ENCODE assay signal across 16 cellular contexts in the genomic region with DNA sequence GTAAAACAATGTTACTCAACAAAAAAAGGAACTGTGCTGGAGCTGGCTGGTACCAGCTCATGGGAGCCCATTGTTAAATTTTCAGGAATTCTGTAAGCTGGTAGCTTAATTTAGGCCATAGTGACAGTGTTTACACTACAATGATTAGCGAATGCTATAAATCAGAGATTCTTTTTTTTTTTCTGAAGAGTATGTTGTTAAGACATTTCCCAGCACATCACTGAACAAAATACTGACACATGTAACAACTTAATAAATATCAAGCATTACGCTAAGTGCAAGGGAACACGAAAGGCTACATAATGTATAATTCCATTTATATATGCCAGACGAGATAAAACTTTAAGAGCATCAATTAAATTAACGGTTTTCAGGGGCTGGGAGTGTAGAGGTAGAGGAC. TPM values are rescaled to one million over a fixed set of nuclear protein-coding genes. Genes with fewer than 3 reads are reported as not detected.
DNase-seq lines count a peak whose midpoint lies in the region; ATAC-seq and TF ChIP-seq lines count a peak whose summit lies in the region.
"Had no signal": no experiment of that assay in that cellular context is flagged by ENCODE, and none has a peak within 500 bp of the region (broad histone marks: within the 10 kb centered on the region; RNA-seq: fewer than 3 reads in every experiment).

No MANE protein-coding gene starts in this region.

- peak overlapping the region; percentile 23 to 81 (median 54) for H3K4me3 Mint-ChIP-seq in brain
- peak overlapping the region; percentile 57 to 70 (median 58) for H3K4me3 Mint-ChIP-seq in nephron
- no peak overlapping the region for H3K4me3 Mint-ChIP-seq in stimulated activated memory B cell treated with anti-CD40 and anti-IgM and Interleukin-4, amounts not matched to agents 10 μg/mL and 1 μg/mL and 100 μg/mL, for 72 hours
- H3K4me3 Mint-ChIP-seq in natural killer cell treated with Interleukin-12 subunit alpha and Interleukin-12 subunit beta and Interleukin-15 and Interleukin-18, amount 100 ng/mL, for 72 hours, result no peak overlapping the region
- H3K4me3 Mint-ChIP-seq: CD4-positive, alpha-beta T cell; HFFc6 had no signal

- H3K9me3 Mint-ChIP-seq in brain (peaks cover 0 to 3% (median 0%) of the 10 kb centered on the region in 5 experiments), nephron (no peaks in the 10 kb centered on the region)
- H3K9me3 Mint-ChIP-seq in stimulated activated memory B cell treated with anti-CD40 and anti-IgM and Interleukin-4, amounts not matched to agents 10 μg/mL and 1 μg/mL and 100 μg/mL, for 72 hours, result no peaks in the 10 kb centered on the region
- H3K9me3 Mint-ChIP-seq in natural killer cell treated with Interleukin-12 subunit alpha and Interleukin-12 subunit beta and Interleukin-15 and Interleukin-18, amount 100 ng/mL, for 72 hours, result peaks cover 2% of the 10 kb centered on the region
- H3K9me3 Mint-ChIP-seq: CD4-positive, alpha-beta T cell; HFFc6 had no signal

- H3K36me3 Mint-ChIP-seq in brain, result peaks cover 25% of the 10 kb centered on the region
- H3K36me3 Mint-ChIP-seq in nephron (ENCODE audit: low read depth), result peaks cover 14% of the 10 kb centered on the region
- H3K36me3 Mint-ChIP-seq in stimulated activated memory B cell treated with anti-CD40 and anti-IgM and Interleukin-4, amounts not matched to agents 10 μg/mL and 1 μg/mL and 100 μg/mL, for 72 hours, result no peaks in the 10 kb centered on the region
- peaks cover 3% of the 10 kb centered on the region for H3K36me3 Mint-ChIP-seq in natural killer cell treated with Interleukin-12 subunit alpha and Interleukin-12 subunit beta and Interleukin-15 and Interleukin-18, amount 100 ng/mL, for 72 hours

- POLR2A ChIA-PET in HEK293T (lab: Yijun Ruan, JAX), result no interaction called here

- H3K4me1 Mint-ChIP-seq in brain (peaks cover 74% of the 10 kb centered on the region), nephron (peaks cover 50% of the 10 kb centered on the region)
- H3K4me1 Mint-ChIP-seq in stimulated activated memory B cell treated with anti-CD40 and anti-IgM and Interleukin-4, amounts not matched to agents 10 μg/mL and 1 μg/mL and 100 μg/mL, for 72 hours, result peaks cover 9% of the 10 kb centered on the region
- peaks cover 1 to 5% of the 10 kb centered on the region in 2 donors for H3K4me1 Mint-ChIP-seq in natural killer cell treated with Interleukin-12 subunit alpha and Interleukin-12 subunit beta and Interleukin-15 and Interleukin-18, amount 100 ng/mL, for 72 hours (ENCODE audit: low read depth in 2 of 2)

- intact Hi-C loops in cardiac septum (cut with DNase I), result no loop called here

- CTCF ChIA-PET in HEK293T (lab: Yijun Ruan, JAX), result no interaction called here

- TF ChIP-seq CTCF in brain (conservative IDR thresholded peaks at IDR 0.05), result no peak
- TF ChIP-seq CTCF in nephron (IDR thresholded peaks at IDR 0.05; ENCODE audit: unreplicated experiment in 3 of 3), result no peak
- TF ChIP-seq CTCF in retinal pigment epithelial cell (conservative IDR thresholded peaks at IDR 0.05; ENCODE audit: low read depth, low read length), result no peak

- no peak overlapping the region for H3K4me3 ChIP-seq in retinal pigment epithelial cell (ENCODE audit: low read length)
- H3K4me3 ChIP-seq: GM23248, HAP-1 had no signal

- ATAC-seq in stimulated activated memory B cell treated with anti-CD40 and anti-IgM and Interleukin-4, amounts not matched to agents 10 μg/mL and 1 μg/mL and 100 μg/mL, for 72 hours, result no peak
- no peak for ATAC-seq in natural killer cell treated with Interleukin-12 subunit alpha and Interleukin-12 subunit beta and Interleukin-15 and Interleukin-18, amount 100 ng/mL, for 72 hours

- H3K27me3 Mint-ChIP-seq in brain (peaks cover 12% of the 10 kb centered on the region), nephron (ENCODE audit: low read depth) (no peaks in the 10 kb centered on the region)
- peaks cover 36% of the 10 kb centered on the region for H3K27me3 Mint-ChIP-seq in stimulated activated memory B cell treated with anti-CD40 and anti-IgM and Interleukin-4, amounts not matched to agents 10 μg/mL and 1 μg/mL and 100 μg/mL, for 72 hours
- H3K27me3 Mint-ChIP-seq in natural killer cell treated with Interleukin-12 subunit alpha and Interleukin-12 subunit beta and Interleukin-15 and Interleukin-18, amount 100 ng/mL, for 72 hours, result peaks cover 9 to 14% of the 10 kb centered on the region in 2 donors

- DNase-seq in HEK293T (ENCODE audit: extremely low spot score), result no peak
- DNase-seq in retinal pigment epithelial cell (ENCODE audit: low read depth), result peak; percentile 41
- DNase-seq in natural killer cell treated with Interleukin-12 subunit alpha and Interleukin-12 subunit beta and Interleukin-15 and Interleukin-18, amount 100 ng/mL, for 72 hours (ENCODE audit: low spot score), result no peak
- DNase-seq in cardiac septum (ENCODE audit: low spot score), result no peak
- DNase-seq: ACHN; BE2C; CD4-positive, alpha-beta T cell; DMS153; DMS79; GDM1; GM23248; HFFc6 had no signal

- H3K27ac Mint-ChIP-seq in brain, result peak overlapping the region in 3 of 5 experiments; percentile 40 to 56 (median 49)
- peak overlapping the region in 1 of 3 experiments; percentile 59 for H3K27ac Mint-ChIP-seq in nephron
- no peak overlapping the region for H3K27ac Mint-ChIP-seq in stimulated activated memory B cell treated with anti-CD40 and anti-IgM and Interleukin-4, amounts not matched to agents 10 μg/mL and 1 μg/mL and 100 μg/mL, for 72 hours
- no peak overlapping the region for H3K27ac Mint-ChIP-seq in natural killer cell treated with Interleukin-12 subunit alpha and Interleukin-12 subunit beta and Interleukin-15 and Interleukin-18, amount 100 ng/mL, for 72 hours
- H3K27ac Mint-ChIP-seq: CD4-positive, alpha-beta T cell; HFFc6 had no signal

TF ChIP-seq in HEK293T, 16 proteins besides CTCF, POLR2A, EP300 and RAD21:
- no peak for TF ChIP-seq SUZ12 (IDR thresholded peaks at IDR 0.05)
- TF ChIP-seq NFRKB (IDR thresholded peaks at IDR 0.05), result no peak
- no peak for TF ChIP-seq FOXA1 (IDR thresholded peaks at IDR 0.05)
- no peak for TF ChIP-seq LEF1 (IDR thresholded peaks at IDR 0.05; ENCODE audit: borderline replicate concordance)
- TF ChIP-seq SP1 (IDR thresholded peaks at IDR 0.05), result no peak
- no peak for TF ChIP-seq FOXK2 (IDR thresholded peaks at IDR 0.05)
- no peak for TF ChIP-seq TARDBP (IDR thresholded peaks at IDR 0.05)
- peak; percentile 72; the same call in 1 of the 2 replicates for TF ChIP-seq ZNF384 (IDR thresholded peaks at IDR 0.05)
- TF ChIP-seq FOXM1 (IDR thresholded peaks at IDR 0.05; ENCODE audit: borderline replicate concordance), result no peak
- TF ChIP-seq ARNT (IDR thresholded peaks at IDR 0.05), result no peak
- no peak for TF ChIP-seq L3MBTL2 (conservative IDR thresholded peaks at IDR 0.05)
- no peak for TF ChIP-seq ELF4 (IDR thresholded peaks at IDR 0.05)
- TF ChIP-seq BHLHE40 (IDR thresholded peaks at IDR 0.05; ENCODE audit: borderline replicate concordance), result no peak
- TF ChIP-seq, protein P1, sequence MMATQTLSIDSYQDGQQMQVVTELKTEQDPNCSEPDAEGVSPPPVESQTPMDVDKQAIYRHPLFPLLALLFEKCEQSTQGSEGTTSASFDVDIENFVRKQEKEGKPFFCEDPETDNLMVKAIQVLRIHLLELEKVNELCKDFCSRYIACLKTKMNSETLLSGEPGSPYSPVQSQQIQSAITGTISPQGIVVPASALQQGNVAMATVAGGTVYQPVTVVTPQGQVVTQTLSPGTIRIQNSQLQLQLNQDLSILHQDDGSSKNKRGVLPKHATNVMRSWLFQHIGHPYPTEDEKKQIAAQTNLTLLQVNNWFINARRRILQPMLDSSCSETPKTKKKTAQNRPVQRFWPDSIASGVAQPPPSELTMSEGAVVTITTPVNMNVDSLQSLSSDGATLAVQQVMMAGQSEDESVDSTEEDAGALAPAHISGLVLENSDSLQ (IDR thresholded peaks at IDR 0.05), result peak; percentile 80
- TF ChIP-seq HDGF (IDR thresholded peaks at IDR 0.05; ENCODE audit: borderline replicate concordance), result no peak
- TF ChIP-seq CTBP1 (IDR thresholded peaks at IDR 0.05; ENCODE audit: borderline replicate concordance), result no peak

RNA-seq across cellular contexts. Expression of a gene that starts 4.4 kb away (rescaled TPM):
- polyA plus RNA-seq in brain (ENCODE audit: insufficient read depth, low read depth, low replicate concordance), result 10.9 TPM
- total RNA-seq in natural killer cell treated with Interleukin-12 subunit alpha and Interleukin-12 subunit beta and Interleukin-15 and Interleukin-18, amount 100 ng/mL, for 72 hours, result under 1 TPM; 0.21 to 0.59 TPM
- 60.9 TPM for total RNA-seq in cardiac septum

Comparison
In these comparisons a context has a peak if more than half of its experiments do, and no peak if none do; other contexts are left out.
1. H3K27ac Mint-ChIP-seq: peak in brain (3 of 5); none in stimulated activated memory B cell treated with anti-CD40 and anti-IgM and Interleukin-4, amounts not matched to agents 10 μg/mL and 1 μg/mL and 100 μg/mL, for 72 hours (single experiment) and natural killer cell treated with Interleukin-12 subunit alpha and Interleukin-12 subunit beta and Interleukin-15 and Interleukin-18, amount 100 ng/mL, for 72 hours (0 of 2).
2. H3K4me3 Mint-ChIP-seq: peak in brain (5 of 5) and nephron (3 of 3); none in stimulated activated memory B cell treated with anti-CD40 and anti-IgM and Interleukin-4, amounts not matched to agents 10 μg/mL and 1 μg/mL and 100 μg/mL, for 72 hours (single experiment) and natural killer cell treated with Interleukin-12 subunit alpha and Interleukin-12 subunit beta and Interleukin-15 and Interleukin-18, amount 100 ng/mL, for 72 hours (single experiment).
3. RNA of a gene that starts 4.4 kb away (total RNA-seq): 60.9 TPM in cardiac septum (single experiment); 0.21 to 0.59 TPM in natural killer cell treated with Interleukin-12 subunit alpha and Interleukin-12 subunit beta and Interleukin-15 and Interleukin-18, amount 100 ng/mL, for 72 hours; every median in the first group is over 10 times any median in the second.